Comparison of ENCODE assay signal across 2 cellular contexts in the genomic region with DNA sequence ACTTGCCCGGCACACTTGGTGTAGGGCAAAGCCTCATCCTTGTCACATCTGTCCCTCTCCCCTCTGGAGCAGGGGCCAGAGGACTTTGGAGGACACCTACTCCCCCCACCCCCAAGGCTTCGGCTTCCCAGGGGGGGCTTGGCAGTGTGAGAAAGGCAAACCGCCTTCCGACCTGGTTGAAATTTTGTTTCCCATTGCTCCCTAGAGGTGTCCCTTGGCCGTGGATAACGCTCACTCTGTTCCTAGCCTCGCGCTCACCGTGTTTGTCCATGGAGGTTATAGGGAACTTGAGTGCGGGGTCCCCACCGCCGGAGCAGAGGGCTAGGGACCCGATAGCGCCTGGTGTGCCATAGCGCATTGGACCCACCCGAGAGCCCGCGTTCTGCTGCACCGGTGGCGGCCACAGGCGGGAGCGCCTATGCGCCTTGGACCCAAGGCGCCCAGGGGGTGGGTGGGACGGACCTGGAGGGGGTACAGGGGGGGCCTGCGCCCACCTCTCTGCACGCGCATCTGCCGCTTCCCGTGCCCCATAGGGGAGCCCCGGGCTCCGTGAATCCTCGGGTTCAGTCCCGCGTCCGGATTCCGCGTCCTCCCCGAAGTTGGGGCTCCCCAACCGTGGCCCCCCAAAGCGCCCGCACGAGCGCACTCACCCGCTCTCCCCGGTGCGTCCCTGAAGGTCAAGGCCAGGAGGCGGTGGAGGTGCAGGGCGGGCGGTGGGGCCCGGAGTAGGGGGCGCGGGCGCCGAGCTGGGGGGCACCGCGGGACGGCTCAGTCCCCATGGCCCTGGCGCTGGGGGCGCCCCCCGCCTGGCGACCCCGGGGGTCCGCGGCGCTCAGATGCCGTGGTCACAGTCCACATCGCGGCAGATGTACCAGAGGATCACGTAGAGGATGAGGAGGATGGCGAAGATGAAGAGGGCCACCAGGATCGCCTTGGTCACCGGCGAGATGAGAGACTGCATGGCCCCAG.
TF ChIP-seq lines count a peak whose summit lies in the region.

No MANE protein-coding gene starts in this region.

TF ChIP-seq in HEK293, 187 proteins besides CTCF, POLR2A, EP300 and RAD21 (continued from another document):
- TF ChIP-seq, protein P1, sequence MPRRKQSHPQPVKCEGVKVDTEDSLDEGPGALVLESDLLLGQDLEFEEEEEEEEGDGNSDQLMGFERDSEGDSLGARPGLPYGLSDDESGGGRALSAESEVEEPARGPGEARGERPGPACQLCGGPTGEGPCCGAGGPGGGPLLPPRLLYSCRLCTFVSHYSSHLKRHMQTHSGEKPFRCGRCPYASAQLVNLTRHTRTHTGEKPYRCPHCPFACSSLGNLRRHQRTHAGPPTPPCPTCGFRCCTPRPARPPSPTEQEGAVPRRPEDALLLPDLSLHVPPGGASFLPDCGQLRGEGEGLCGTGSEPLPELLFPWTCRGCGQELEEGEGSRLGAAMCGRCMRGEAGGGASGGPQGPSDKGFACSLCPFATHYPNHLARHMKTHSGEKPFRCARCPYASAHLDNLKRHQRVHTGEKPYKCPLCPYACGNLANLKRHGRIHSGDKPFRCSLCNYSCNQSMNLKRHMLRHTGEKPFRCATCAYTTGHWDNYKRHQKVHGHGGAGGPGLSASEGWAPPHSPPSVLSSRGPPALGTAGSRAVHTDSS (tag by site-specific recombination; IDR thresholded peaks at IDR 0.05): 0 out of 2 replicates have a peak, but pooled peaks have one; percentile 11

TF ChIP-seq in neural cell, 6 proteins besides CTCF, POLR2A, EP300 and RAD21 (continued from another document):
- TF ChIP-seq SMC3 (conservative IDR thresholded peaks at IDR 0.05; ENCODE audit: poor library complexity) (no peak), POLR2AphosphoS5 (IDR thresholded peaks at IDR 0.05) (no peak), EZH2 (IDR thresholded peaks at IDR 0.05; ENCODE audit: borderline replicate concordance, insufficient read depth, low read length, poor library complexity, severe bottlenecking) (no peak)
TF ChIP-seq in neural cell: peak in this region for 0.
